18 cellular contexts compared by ENCODE assay signal in the genomic region with DNA sequence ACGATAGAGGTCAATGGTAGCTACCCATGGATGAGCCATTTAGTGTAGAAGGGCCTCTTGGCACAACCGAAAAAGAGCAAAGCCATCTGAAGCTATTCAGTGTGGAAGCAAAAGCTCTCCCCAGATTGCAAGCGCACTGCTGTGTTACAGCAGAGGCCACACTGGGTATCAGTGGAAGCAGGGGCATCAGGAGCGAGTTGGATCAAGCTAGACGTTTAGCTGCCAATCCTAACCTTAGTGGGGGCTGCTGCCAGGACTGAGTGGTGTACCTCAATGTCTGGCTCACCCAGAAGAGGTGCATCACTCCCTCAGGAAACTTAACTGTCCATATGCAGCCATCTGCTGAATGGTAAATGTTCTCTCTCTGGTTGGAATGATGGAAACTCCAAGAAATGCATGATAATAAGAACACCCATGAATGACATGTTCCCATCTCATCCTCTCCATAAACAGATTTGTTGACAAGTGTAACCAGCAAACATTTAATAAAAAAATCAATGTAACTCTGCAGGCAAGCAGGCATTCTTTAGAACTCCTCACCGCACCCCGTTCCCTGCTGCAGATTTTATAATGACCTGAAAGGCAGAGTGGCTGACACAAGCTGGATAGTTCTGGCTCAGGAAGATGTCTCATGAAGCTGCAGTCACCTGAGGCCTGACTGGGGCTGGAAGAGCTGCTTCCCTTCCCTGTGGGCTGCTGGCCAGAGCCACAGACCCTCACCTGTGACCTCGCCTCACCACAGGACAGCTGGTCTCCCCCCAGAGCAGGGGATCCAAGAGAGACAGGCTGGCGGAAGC. TPM values are rescaled to one million over a fixed set of nuclear protein-coding genes. Genes with fewer than 3 reads are reported as not detected.
DNase-seq lines count a peak whose midpoint lies in the region; ATAC-seq and TF ChIP-seq lines count a peak whose summit lies in the region.
"Had no signal": no experiment of that assay in that cellular context is flagged by ENCODE, and none has a peak within 500 bp of the region (broad histone marks: within the 10 kb centered on the region; RNA-seq: fewer than 3 reads in every experiment).

No MANE protein-coding gene starts in this region.

- ATAC-seq in heart left ventricle (no peak), activated B cell treated with CpG ODN at 0.5 μM for 24 hours (ENCODE audit: low read depth) (no peak)
- no peak for ATAC-seq in stimulated activated naive B cell treated with anti-CD40 and anti-IgM and Interleukin-4, amounts not matched to agents 10 μg/mL and 1 μg/mL and 100 μg/mL, for 72 hours (replicated peaks)
- ATAC-seq: activated CD8-positive, alpha-beta memory T cell treated with anti-CD3 and anti-CD28 coated beads, Interleukin-2, amount 10 ng/mL, durations not matched to agents 7 days and 5 days; left colon; Panc1 had no signal

- H3K27me3 Mint-ChIP-seq in activated B cell treated with CpG ODN at 0.5 μM for 24 hours (no peaks in the 10 kb centered on the region), immature natural killer cell (ENCODE audit: low read depth in 3 of 3) (peaks cover 0 to 5% (median 1%) of the 10 kb centered on the region in 3 donors)
- no peaks in the 10 kb centered on the region for H3K27me3 Mint-ChIP-seq in stimulated activated naive B cell treated with anti-CD40 and anti-IgM and Interleukin-4, amounts not matched to agents 10 μg/mL and 1 μg/mL and 100 μg/mL, for 72 hours
- H3K27me3 Mint-ChIP-seq: activated CD4-positive, alpha-beta T cell treated with anti-CD3 and anti-CD28 coated beads, Interleukin-2, amount 10 ng/mL, durations not matched to agents 7 days and 5 days; activated CD8-positive, alpha-beta memory T cell treated with anti-CD3 and anti-CD28 coated beads, Interleukin-2, amount 10 ng/mL, durations not matched to agents 7 days and 5 days had no signal

- CTCF ChIA-PET in activated B cell treated with CpG ODN at 0.5 μM for 24 hours (lab: Charles Lee): interaction anchor here (1.4 kb wide), 1 partner anchor 18 kb away, joined by 5 read pairs; no protein-coding TSS in a partner anchor
- CTCF ChIA-PET in PC-9 (lab: Charles Lee): interaction anchor here (0.6 kb wide), 1 partner anchor 20 kb away, joined by 7 read pairs; no protein-coding TSS in a partner anchor

- POLR2A ChIA-PET in activated B cell treated with CpG ODN at 0.5 μM for 24 hours (lab: Charles Lee): interaction anchor here (0.7 to 3.9 kb wide), 8 partner anchors 10 to 36 kb away, joined by 3 to 16 read pairs (median 8); no protein-coding TSS in a partner anchor
- POLR2A ChIA-PET in PC-9 (lab: Charles Lee; ENCODE audit: unreplicated experiment): interaction anchor here (0.5 to 0.6 kb wide), 2 partner anchors 13 to 92 kb away, joined by 3 read pairs; no protein-coding TSS in a partner anchor

- no peak for TF ChIP-seq POLR2A in heart left ventricle (IDR thresholded peaks at IDR 0.05)

- H3K9me3 Mint-ChIP-seq in activated B cell treated with CpG ODN at 0.5 μM for 24 hours (no peaks in the 10 kb centered on the region), immature natural killer cell (no peaks in the 10 kb centered on the region)
- no peaks in the 10 kb centered on the region for H3K9me3 Mint-ChIP-seq in stimulated activated naive B cell treated with anti-CD40 and anti-IgM and Interleukin-4, amounts not matched to agents 10 μg/mL and 1 μg/mL and 100 μg/mL, for 72 hours
- H3K9me3 Mint-ChIP-seq: activated CD4-positive, alpha-beta T cell treated with anti-CD3 and anti-CD28 coated beads, Interleukin-2, amount 10 ng/mL, durations not matched to agents 7 days and 5 days had no signal

- H3K27me3 ChIP-seq in heart left ventricle: no peaks in the 10 kb centered on the region
- H3K27me3 ChIP-seq in hepatocyte: no peaks in the 10 kb centered on the region
- H3K27me3 ChIP-seq in PC-9 (ENCODE audit: insufficient read depth, low read depth): no peaks in the 10 kb centered on the region

- H2AFZ ChIP-seq in hepatocyte: no peak overlapping the region
- H2AFZ ChIP-seq in PC-9: no peak overlapping the region

- no TSS peak for BruUV-seq in PC-9 (replicated peaks; lab: Mats Ljungman, UMichigan)

- H3K36me3 Mint-ChIP-seq in activated B cell treated with CpG ODN at 0.5 μM for 24 hours (ENCODE audit: low read depth) (peaks cover 32% of the 10 kb centered on the region), immature natural killer cell (no peaks in the 10 kb centered on the region)
- peaks cover 32 to 48% of the 10 kb centered on the region in 2 donors for H3K36me3 Mint-ChIP-seq in stimulated activated naive B cell treated with anti-CD40 and anti-IgM and Interleukin-4, amounts not matched to agents 10 μg/mL and 1 μg/mL and 100 μg/mL, for 72 hours

- H3K36me3 ChIP-seq in heart left ventricle (no peaks in the 10 kb centered on the region), hepatocyte (replicated peaks; ENCODE audit: insufficient read depth, low read depth) (no peaks in the 10 kb centered on the region), PC-9 (ENCODE audit: low read depth) (no peaks in the 10 kb centered on the region)

- 79 to 90% (median 83%) methylated on average over 9 of the region's 9 CpGs for WGBS in heart left ventricle, 4 donors
- WGBS in hepatocyte (ENCODE audit: low lambda C conversion rate, missing lambda C conversion rate): 94% methylated on average over 9 of the region's 9 CpGs

- H3K4me2 ChIP-seq in hepatocyte (no peak overlapping the region), PC-9 (no peak overlapping the region)

- intact Hi-C loops in heart left ventricle (cut with DNase I): loop anchor here in 1 of 10 donors (5.0 kb wide), 1 partner anchor 42 kb away; no protein-coding TSS in a partner anchor
- intact Hi-C loops in cardiac septum (cut with DNase I): no loop called here
- intact Hi-C loops in activated B cell treated with CpG ODN at 0.5 μM for 24 hours (cut with micrococcal nuclease): loop anchor here (2.0 kb wide), 1 partner anchor 17 kb away; no protein-coding TSS in a partner anchor
- intact Hi-C loops in PC-9 (cut with micrococcal nuclease; ENCODE audit: unreplicated experiment): no loop called here

- H3K9me3 ChIP-seq in heart left ventricle: no peaks in the 10 kb centered on the region
- no peaks in the 10 kb centered on the region for H3K9me3 ChIP-seq in hepatocyte (ENCODE audit: low read depth)
- H3K9me3 ChIP-seq in PC-9 (ENCODE audit: insufficient read depth, low read depth): no peaks in the 10 kb centered on the region

- H3K79me2 ChIP-seq in hepatocyte (peaks cover 94% of the 10 kb centered on the region), PC-9 (ENCODE audit: low read depth) (no peaks in the 10 kb centered on the region)

- no peaks in the 10 kb centered on the region for H3K9me2 ChIP-seq in hepatocyte (replicated peaks; ENCODE audit: insufficient read depth)
- no peaks in the 10 kb centered on the region for H3K9me2 ChIP-seq in PC-9 (ENCODE audit: insufficient read depth)

- H3K27ac ChIP-seq in heart left ventricle (peak overlapping the region in 7 of 12 donors; percentile 6 to 93 (median 26)), hepatocyte (no peak overlapping the region), PC-9 (no peak overlapping the region)

- peak overlapping the region; percentile 48 for H3K27ac Mint-ChIP-seq in activated B cell treated with CpG ODN at 0.5 μM for 24 hours
- H3K27ac Mint-ChIP-seq in immature natural killer cell: peak overlapping the region in 5 of 6 donors; percentile 25 to 77 (median 34)
- peak overlapping the region; percentile 54 for H3K27ac Mint-ChIP-seq in stimulated activated naive B cell treated with anti-CD40 and anti-IgM and Interleukin-4, amounts not matched to agents 10 μg/mL and 1 μg/mL and 100 μg/mL, for 72 hours
- H3K27ac Mint-ChIP-seq: activated CD4-positive, alpha-beta T cell treated with anti-CD3 and anti-CD28 coated beads, Interleukin-2, amount 10 ng/mL, durations not matched to agents 7 days and 5 days; activated CD8-positive, alpha-beta memory T cell treated with anti-CD3 and anti-CD28 coated beads, Interleukin-2, amount 10 ng/mL, durations not matched to agents 7 days and 5 days had no signal

- H3K4me3 ChIP-seq in heart left ventricle (no peak overlapping the region), hepatocyte (no peak overlapping the region), PC-9 (no peak overlapping the region)

- peaks cover 97% of the 10 kb centered on the region for H3K4me1 Mint-ChIP-seq in activated B cell treated with CpG ODN at 0.5 μM for 24 hours
- peaks cover 98 to 100% of the 10 kb centered on the region in 2 donors for H3K4me1 Mint-ChIP-seq in immature natural killer cell
- H3K4me1 Mint-ChIP-seq in stimulated activated naive B cell treated with anti-CD40 and anti-IgM and Interleukin-4, amounts not matched to agents 10 μg/mL and 1 μg/mL and 100 μg/mL, for 72 hours: peaks cover 75 to 100% of the 10 kb centered on the region in 2 donors

- no peaks in the 10 kb centered on the region for H3F3A ChIP-seq in PC-9 (ENCODE audit: insufficient read depth, low read depth)

- H4K20me1 ChIP-seq in hepatocyte (ENCODE audit: insufficient read depth, poor library complexity, severe bottlenecking): peaks cover 37% of the 10 kb centered on the region
- no peaks in the 10 kb centered on the region; the same call in 1 of the 2 replicates for H4K20me1 ChIP-seq in PC-9 (ENCODE audit: insufficient read depth)

- DNase-seq in heart left ventricle (no peak), cardiac septum (ENCODE audit: low spot score) (no peak), activated B cell treated with CpG ODN at 0.5 μM for 24 hours (no peak), immature natural killer cell (no peak), hepatocyte (ENCODE audit: low spot score) (no peak), PC-9 (no peak), NCI-H1092 (lab: John Stamatoyannopoulos, UW) (no peak)
- DNase-seq in stimulated activated naive B cell treated with anti-CD40 and anti-IgM and Interleukin-4, amounts not matched to agents 10 μg/mL and 1 μg/mL and 100 μg/mL, for 72 hours: no peak
- DNase-seq: 8988T; activated CD4-positive, alpha-beta T cell treated with anti-CD3 and anti-CD28 coated beads, Interleukin-2, amount 10 ng/mL, durations not matched to agents 7 days and 5 days; activated CD8-positive, alpha-beta memory T cell treated with anti-CD3 and anti-CD28 coated beads, Interleukin-2, amount 10 ng/mL, durations not matched to agents 7 days and 5 days; AML-193; IMR-90; left colon; NCI-H1417; NCI-H510A; T-helper 2 cell had no signal

- TF ChIP-seq CTCF in heart left ventricle (IDR thresholded peaks at IDR 0.05) (no peak), activated B cell treated with CpG ODN at 0.5 μM for 24 hours (IDR thresholded peaks at IDR 0.05) (no peak), hepatocyte (IDR thresholded peaks at IDR 0.05; ENCODE audit: poor library complexity) (no peak), PC-9 (conservative IDR thresholded peaks at IDR 0.05) (no peak)

- H3K4me3 Mint-ChIP-seq in activated B cell treated with CpG ODN at 0.5 μM for 24 hours (no peak overlapping the region), immature natural killer cell (peak overlapping the region in 1 of 5 donors; percentile 7)
- no peak overlapping the region for H3K4me3 Mint-ChIP-seq in stimulated activated naive B cell treated with anti-CD40 and anti-IgM and Interleukin-4, amounts not matched to agents 10 μg/mL and 1 μg/mL and 100 μg/mL, for 72 hours
- H3K4me3 Mint-ChIP-seq: activated CD4-positive, alpha-beta T cell treated with anti-CD3 and anti-CD28 coated beads, Interleukin-2, amount 10 ng/mL, durations not matched to agents 7 days and 5 days; activated CD8-positive, alpha-beta memory T cell treated with anti-CD3 and anti-CD28 coated beads, Interleukin-2, amount 10 ng/mL, durations not matched to agents 7 days and 5 days had no signal

- peaks cover 11 to 98% (median 88%) of the 10 kb centered on the region in 12 donors for H3K4me1 ChIP-seq in heart left ventricle
- peaks cover 22% of the 10 kb centered on the region for H3K4me1 ChIP-seq in hepatocyte (ENCODE audit: insufficient read depth)
- H3K4me1 ChIP-seq in PC-9 (replicated peaks; ENCODE audit: insufficient read depth): no peaks in the 10 kb centered on the region

RNA-seq across cellular contexts. Expression of a gene that starts 44.3 kb away (rescaled TPM):
- total RNA-seq in heart left ventricle (100 to 1,000 TPM in 7 of 9 donors, 10 to 100 TPM in 2; 81.9 to 161 (median 116) TPM), cardiac septum (115 TPM), activated B cell treated with CpG ODN at 0.5 μM for 24 hours (278 and 318 TPM in 2 replicates), hepatocyte (26.2 and 27.5 TPM in 2 replicates), PC-9 (2021) (66.5 and 76.0 TPM in 2 replicates)
- polyA plus RNA-seq in heart left ventricle (100 to 1,000 TPM in 1 of 2 donors, 10 to 100 TPM in 1; 50.6 to 114 TPM), immature natural killer cell (10 to 100 TPM in 1 of 3 donors, 1 to 10 TPM in 2; 1.2 to 15.8 (median 7.4) TPM), hepatocyte (24.8 and 29.7 TPM in 2 replicates)

Comparison
In these comparisons a context has a peak if more than half of its experiments do, and no peak if none do; other contexts are left out.
1. H3K27ac ChIP-seq: peak in heart left ventricle (7 of 12); none in hepatocyte (single experiment) and PC-9 (single experiment).
2. Peak in every context shown above with its lines, with median percentiles within 50 percentile points of each other: H3K27ac Mint-ChIP-seq.